In genomic region chr11:131977231-131977630, GRCh38 we compare ENCODE assay signal across 16 cellular contexts.
DNase-seq lines count a peak whose midpoint lies in the region; ATAC-seq and TF ChIP-seq lines count a peak whose summit lies in the region.
"Had no signal": no experiment of that assay in that cellular context is flagged by ENCODE, and none has a peak within 500 bp of the region (broad histone marks: within the 10 kb centered on the region; RNA-seq: fewer than 3 reads in every experiment).

No MANE protein-coding gene starts in this region.

- no peaks in the 10 kb centered on the region for H3K36me3 Mint-ChIP-seq in endodermal cell (ENCODE audit: low read depth)
- H3K36me3 Mint-ChIP-seq: naive B cell had no signal

- H3K9me3 Mint-ChIP-seq in endodermal cell, result no peaks in the 10 kb centered on the region

- no peak for TF ChIP-seq EP300 in sigmoid colon (IDR thresholded peaks at IDR 0.05)

- DNase-seq in BJ (ENCODE audit: low read depth), result peak; percentile 4
- DNase-seq in MG63, result peak; percentile 87
- peak; percentile 58 for DNase-seq in endodermal cell
- peak; percentile 54 for DNase-seq in mesenchymal stem cell
- DNase-seq in SIG-M5 (lab: John Stamatoyannopoulos, UW), result no peak
- no peak for DNase-seq in UCSD-AML1 (lab: John Stamatoyannopoulos, UW; ENCODE audit: unreplicated experiment)
- DNase-seq in sigmoid colon, result no peak
- DNase-seq: activated CD4-positive, alpha-beta T cell treated with anti-CD3 and anti-CD28 coated beads for 4 hours; heart left ventricle; naive B cell; NCI-H510A treated with DMSO at 0.1 percent for 48 hours; upper lobe of right lung had no signal

- H3K4me1 ChIP-seq in endodermal cell (ENCODE audit: control insufficient read depth, insufficient read depth, low read length) (no peaks in the 10 kb centered on the region), mesenchymal stem cell (ENCODE audit: control insufficient read depth, insufficient read depth, low read depth, low read length) (peaks cover 5% of the 10 kb centered on the region), sigmoid colon (no peaks in the 10 kb centered on the region)
- H3K4me1 ChIP-seq: heart left ventricle, upper lobe of right lung had no signal

- H3K79me1 ChIP-seq in mesenchymal stem cell (replicated peaks; ENCODE audit: low read length, poor library complexity, severe bottlenecking), result peaks cover 6% of the 10 kb centered on the region

- H3K18ac ChIP-seq in mesenchymal stem cell (ENCODE audit: low read depth in 1 of 2, low read length in 2 of 2), result peak overlapping the region in 1 of 2 experiments; percentile 1

- 71 to 73% methylated on average over 6 of the region's 6 CpGs for WGBS in endodermal cell (ENCODE audit: insufficient coverage in 1 of 2, insufficient read length in 1 of 2), 2 experiments
- 79% methylated on average over 6 of the region's 6 CpGs for WGBS in mesenchymal stem cell
- WGBS in sigmoid colon, 2 donors, result 86 to 89% methylated on average over 6 of the region's 6 CpGs

- peak overlapping the region; percentile 81 for H2BK5ac ChIP-seq in mesenchymal stem cell (ENCODE audit: low read depth, low read length, poor library complexity, severe bottlenecking)

- H3K9ac ChIP-seq in endodermal cell (ENCODE audit: extremely low read depth, low read length, poor library complexity, severe bottlenecking) (no peak overlapping the region), mesenchymal stem cell (ENCODE audit: low read length) (no peak overlapping the region)

- H2BK120ac ChIP-seq in mesenchymal stem cell (ENCODE audit: low read depth, low read length), result no peak overlapping the region

- no peak overlapping the region for H3K4ac ChIP-seq in mesenchymal stem cell (ENCODE audit: low read depth in 1 of 2, low read length in 2 of 2)

- H3K9me3 ChIP-seq in MG63 (no peaks in the 10 kb centered on the region), endodermal cell (ENCODE audit: control insufficient read depth, low read length) (no peaks in the 10 kb centered on the region), mesenchymal stem cell (ENCODE audit: control insufficient read depth, low read length) (no peaks in the 10 kb centered on the region), sigmoid colon (no peaks in the 10 kb centered on the region)
- H3K9me3 ChIP-seq: heart left ventricle, upper lobe of right lung had no signal

- no peak overlapping the region for H2BK15ac ChIP-seq in mesenchymal stem cell (ENCODE audit: low read depth, poor library complexity, severe bottlenecking)

- POLR2A ChIA-PET in BJ (lab: Charles Lee), result no interaction called here

- no peak for TF ChIP-seq POLR2A in sigmoid colon (IDR thresholded peaks at IDR 0.05)

- no peak overlapping the region for H4K8ac ChIP-seq in mesenchymal stem cell (ENCODE audit: low read length)

- H3K4me1 Mint-ChIP-seq in endodermal cell, result peaks cover 12% of the 10 kb centered on the region
- H3K4me1 Mint-ChIP-seq: activated T-helper 17 cell treated with anti-CD3 and anti-CD28 coated beads, Interleukin-2, amount 50 U/mL, for 72 hours; naive B cell had no signal

- H3K4me3 ChIP-seq in BJ (ENCODE audit: low read depth, low read length) (no peak overlapping the region), MG63 (no peak overlapping the region), endodermal cell (ENCODE audit: low read length) (no peak overlapping the region), mesenchymal stem cell (ENCODE audit: insufficient read depth in 1 of 2, low read depth in 1 of 2, low read length in 2 of 2) (no peak overlapping the region), sigmoid colon (no peak overlapping the region)
- H3K4me3 ChIP-seq: coronary artery, heart left ventricle, upper lobe of right lung had no signal

- H3K27me3 ChIP-seq in BJ (ENCODE audit: control insufficient read depth, insufficient read depth, low read length) (no peaks in the 10 kb centered on the region), MG63 (no peaks in the 10 kb centered on the region), endodermal cell (ENCODE audit: control insufficient read depth, insufficient read depth, low read length, poor library complexity, severe bottlenecking) (no peaks in the 10 kb centered on the region), mesenchymal stem cell (ENCODE audit: control insufficient read depth in 1 of 2, insufficient read depth in 1 of 2, low read length in 2 of 2) (no peaks in the 10 kb centered on the region), sigmoid colon (no peaks in the 10 kb centered on the region)
- H3K27me3 ChIP-seq: upper lobe of right lung had no signal

- no peak for TF ChIP-seq CTCF in BJ (IDR thresholded peaks at IDR 0.05; ENCODE audit: insufficient read depth, low read depth, low read length)
- TF ChIP-seq CTCF in endodermal cell (conservative IDR thresholded peaks at IDR 0.05), result no peak
- TF ChIP-seq CTCF in sigmoid colon (IDR thresholded peaks at IDR 0.05), result no peak

- no peak for ATAC-seq in HG03097 (IDR thresholded peaks at IDR 0.05; ENCODE audit: low FRiP score, unreplicated experiment)
- ATAC-seq: activated T-helper 17 cell treated with anti-CD3 and anti-CD28 coated beads, Interleukin-2, amount 50 U/mL, for 72 hours; heart left ventricle; upper lobe of right lung had no signal

- CTCF ChIA-PET in BJ (lab: Yijun Ruan, JAX), result interaction anchor here (1.3 kb wide), 1 partner anchor 9 kb away, joined by 3 read pairs; no protein-coding TSS in a partner anchor

- H2AK5ac ChIP-seq in mesenchymal stem cell (ENCODE audit: low read length, severe bottlenecking), result peak overlapping the region; percentile 62

- H3K27ac Mint-ChIP-seq in endodermal cell, result no peak overlapping the region
- H3K27ac Mint-ChIP-seq: activated T-helper 17 cell treated with anti-CD3 and anti-CD28 coated beads, Interleukin-2, amount 50 U/mL, for 72 hours; naive B cell had no signal

- H3K36me3 ChIP-seq in BJ (ENCODE audit: control insufficient read depth, insufficient read depth, low read length) (no peaks in the 10 kb centered on the region), MG63 (no peaks in the 10 kb centered on the region), endodermal cell (ENCODE audit: control insufficient read depth, insufficient read depth, low read length) (no peaks in the 10 kb centered on the region), mesenchymal stem cell (ENCODE audit: control insufficient read depth in 1 of 2, insufficient read depth in 2 of 2, low read depth in 1 of 2, low read length in 2 of 2) (peaks cover 0 to 5% of the 10 kb centered on the region in 2 experiments), sigmoid colon (no peaks in the 10 kb centered on the region)
- H3K36me3 ChIP-seq: heart left ventricle, upper lobe of right lung had no signal

- no peak overlapping the region for H2AFZ ChIP-seq in mesenchymal stem cell (ENCODE audit: low read depth, low read length)

- no peak overlapping the region for H3K4me3 Mint-ChIP-seq in endodermal cell
- H3K4me3 Mint-ChIP-seq: activated T-helper 17 cell treated with anti-CD3 and anti-CD28 coated beads, Interleukin-2, amount 50 U/mL, for 72 hours; naive B cell had no signal

- intact Hi-C loops in sigmoid colon (cut with DNase I), result no loop called here

- no peak overlapping the region for H4K91ac ChIP-seq in mesenchymal stem cell (ENCODE audit: low read length)

- H2BK12ac ChIP-seq in mesenchymal stem cell (ENCODE audit: low read length in 2 of 2), result peak overlapping the region in 1 of 2 experiments; percentile 55

- no peak overlapping the region for H3K23ac ChIP-seq in mesenchymal stem cell (ENCODE audit: low read length in 2 of 2)

- no peak overlapping the region for H3K4me2 ChIP-seq in mesenchymal stem cell (ENCODE audit: low read length, poor library complexity, severe bottlenecking)

- H3K27ac ChIP-seq in endodermal cell (ENCODE audit: low read depth, low read length) (peak overlapping the region; percentile 4), mesenchymal stem cell (ENCODE audit: low read length, poor library complexity, severe bottlenecking) (peak overlapping the region; percentile 96), sigmoid colon (no peak overlapping the region)
- H3K27ac ChIP-seq: C4-2B, coronary artery, heart left ventricle, upper lobe of right lung had no signal

- peaks cover 4% of the 10 kb centered on the region for H3K27me3 Mint-ChIP-seq in endodermal cell (ENCODE audit: insufficient read depth)
- H3K27me3 Mint-ChIP-seq: naive B cell had no signal

- H3K14ac ChIP-seq in mesenchymal stem cell (ENCODE audit: low read length in 2 of 2), result no peak overlapping the region

Comparison
In these comparisons a context has a peak if more than half of its experiments do, and no peak if none do; other contexts are left out.
1. DNase-seq: peak in BJ (single experiment), MG63 (single experiment), endodermal cell (single experiment) and mesenchymal stem cell (single experiment); none in SIG-M5 (single experiment), UCSD-AML1 (single experiment) and sigmoid colon (single experiment).
2. H3K27ac ChIP-seq: peak in endodermal cell (single experiment) and mesenchymal stem cell (single experiment); none in sigmoid colon (0 of 4).